8 cellular contexts compared by ENCODE assay signal in genomic region chr6:44224154-44224977, GRCh38. TPM values are rescaled to one million over a fixed set of nuclear protein-coding genes. Genes with fewer than 3 reads are reported as not detected.
DNase-seq lines count a peak whose midpoint lies in the region; ATAC-seq and TF ChIP-seq lines count a peak whose summit lies in the region.

No MANE protein-coding gene starts in this region.

- H3K9ac ChIP-seq in rectal smooth muscle tissue (ENCODE audit: low read length): peak overlapping the region; percentile 42

- H3K36me3 ChIP-seq in rectal smooth muscle tissue (ENCODE audit: control insufficient read depth, insufficient read depth, low read length): no peaks in the 10 kb centered on the region

- peaks cover 65% of the 10 kb centered on the region for H3K4me1 ChIP-seq in rectal smooth muscle tissue (ENCODE audit: control insufficient read depth, insufficient read depth, low read length)

- TF ChIP-seq CTCF in VCaP (conservative IDR thresholded peaks at IDR 0.05) (no peak), fibroblast of the aortic adventitia (IDR thresholded peaks at IDR 0.05; ENCODE audit: insufficient read depth, low read length) (no peak)

- peak; percentile 15 for DNase-seq in DMS79 (lab: John Stamatoyannopoulos, UW)
- DNase-seq in DMS79 treated with DMSO at 0.1 percent for 48 hours (lab: John Stamatoyannopoulos, UW): no peak
- no peak for DNase-seq in fibroblast of the aortic adventitia (ENCODE audit: low read depth)
- no peak for DNase-seq in effector CD4-positive, alpha-beta T cell

- ATAC-seq in HG03354 (IDR thresholded peaks at IDR 0.05; ENCODE audit: poor library complexity, severe bottlenecking, unreplicated experiment): peak; percentile 12
- ATAC-seq in GM19324 (IDR thresholded peaks at IDR 0.05; ENCODE audit: low FRiP score, unreplicated experiment): no peak

- H3K27ac ChIP-seq in VCaP: peak overlapping the region; percentile 81
- peak overlapping the region; percentile 84 for H3K27ac ChIP-seq in rectal smooth muscle tissue (ENCODE audit: low read depth, low read length)

- no peaks in the 10 kb centered on the region for H3K27me3 ChIP-seq in rectal smooth muscle tissue (ENCODE audit: control insufficient read depth, insufficient read depth, low read length)

- H3K4me3 ChIP-seq in fibroblast of the aortic adventitia (ENCODE audit: low read depth, low read length): peak overlapping the region; percentile 67
- peak overlapping the region; percentile 75 for H3K4me3 ChIP-seq in rectal smooth muscle tissue (ENCODE audit: low read length)

RNA-seq across cellular contexts. Expression of gene SLC29A1, which starts 1.0 kb away (rescaled TPM):
- 5.2 and 23.6 TPM in 2 replicates for total RNA-seq in fibroblast of the aortic adventitia (ENCODE audit: low replicate concordance)

RNA-seq across cellular contexts. Expression of gene MYMX, which starts 7.6 kb away (rescaled TPM):
- not detected in 2 replicates for total RNA-seq in fibroblast of the aortic adventitia (ENCODE audit: low replicate concordance)

RNA-seq across cellular contexts. Expression of gene HSP90AB1, which starts 22.5 kb away (rescaled TPM):
- 797 and 832 TPM in 2 replicates for total RNA-seq in fibroblast of the aortic adventitia (ENCODE audit: low replicate concordance)

RNA-seq across cellular contexts. Expression of gene SLC35B2, which starts 33.0 kb away (rescaled TPM):
- 56.4 and 60.8 TPM in 2 replicates for total RNA-seq in fibroblast of the aortic adventitia (ENCODE audit: low replicate concordance)

RNA-seq across cellular contexts. Expression of gene NFKBIE, which starts 41.0 kb away (rescaled TPM):
- total RNA-seq in fibroblast of the aortic adventitia (ENCODE audit: low replicate concordance): 5.4 and 74.7 TPM in 2 replicates
